8 cellular contexts compared by ENCODE assay signal in genomic region chr5:115170128-115170923, GRCh38. TPM values are rescaled to one million over a fixed set of nuclear protein-coding genes. Genes with fewer than 3 reads are reported as not detected.
DNase-seq lines count a peak whose midpoint lies in the region; ATAC-seq and TF ChIP-seq lines count a peak whose summit lies in the region.

No MANE protein-coding gene starts in this region.

- DNase-seq in DMS53 (lab: John Stamatoyannopoulos, UW) (peak; percentile 93), trophoblast cell (peak; percentile 44 to 54), GM20000 (ENCODE audit: low spot score) (no peak), dedifferentiated amniotic fluid mesenchymal stem cell (ENCODE audit: extremely low spot score) (no peak)
- peak; percentile 36 for DNase-seq in activated CD8-positive, alpha-beta T cell treated with anti-CD3 and anti-CD28 coated beads, Interleukin-2, amount 10 ng/mL, durations not matched to agents 7 days and 5 days

- TF ChIP-seq POLR2A in gastroesophageal sphincter (IDR thresholded peaks at IDR 0.05) = no peak

- H3K4me3 Mint-ChIP-seq in activated CD8-positive, alpha-beta T cell treated with anti-CD3 and anti-CD28 coated beads, Interleukin-2, amount 10 ng/mL, durations not matched to agents 7 days and 5 days = peak overlapping the region; percentile 79

- H3K23ac ChIP-seq in trophoblast cell (ENCODE audit: low read length) = no peak overlapping the region

- ATAC-seq in GM19468 (IDR thresholded peaks at IDR 0.05; ENCODE audit: extremely low read depth, unreplicated experiment) (peak; percentile 28), HG03460 (IDR thresholded peaks at IDR 0.05; ENCODE audit: unreplicated experiment) (peak; percentile 36), gastroesophageal sphincter (peak; percentile 73)
- peak; percentile 73 for ATAC-seq in activated CD8-positive, alpha-beta T cell treated with anti-CD3 and anti-CD28 coated beads, Interleukin-2, amount 10 ng/mL, durations not matched to agents 7 days and 5 days

- H3K27me3 ChIP-seq in gastroesophageal sphincter (peaks cover 48% of the 10 kb centered on the region), trophoblast cell (ENCODE audit: insufficient read depth, low read length) (peaks cover 18% of the 10 kb centered on the region)

- no peak overlapping the region for H4K91ac ChIP-seq in trophoblast cell (ENCODE audit: low read depth, low read length)

- H2AFZ ChIP-seq in trophoblast cell (ENCODE audit: insufficient read depth, low read length, poor library complexity) = peak overlapping the region; percentile 37

- H3K36me3 ChIP-seq in gastroesophageal sphincter (no peaks in the 10 kb centered on the region), trophoblast cell (ENCODE audit: control insufficient read depth in 1 of 2, insufficient read depth in 2 of 2, low read length in 2 of 2) (no peaks in the 10 kb centered on the region)

- POLR2A ChIA-PET in activated CD8-positive, alpha-beta T cell treated with anti-CD3 and anti-CD28 coated beads, Interleukin-2, amount 10 ng/mL, durations not matched to agents 7 days and 5 days (lab: Charles Lee) = no interaction called here

- no peaks in the 10 kb centered on the region for H3K9me3 Mint-ChIP-seq in activated CD8-positive, alpha-beta T cell treated with anti-CD3 and anti-CD28 coated beads, Interleukin-2, amount 10 ng/mL, durations not matched to agents 7 days and 5 days (ENCODE audit: insufficient read depth)

- no peaks in the 10 kb centered on the region for H3K9me3 ChIP-seq in gastroesophageal sphincter
- peaks cover 16% of the 10 kb centered on the region for H3K9me3 ChIP-seq in trophoblast cell (ENCODE audit: insufficient read depth, low read depth, low read length)

- peaks cover 2% of the 10 kb centered on the region for H3K36me3 Mint-ChIP-seq in activated CD8-positive, alpha-beta T cell treated with anti-CD3 and anti-CD28 coated beads, Interleukin-2, amount 10 ng/mL, durations not matched to agents 7 days and 5 days (ENCODE audit: low read depth)

- H3K27ac Mint-ChIP-seq in activated CD8-positive, alpha-beta T cell treated with anti-CD3 and anti-CD28 coated beads, Interleukin-2, amount 10 ng/mL, durations not matched to agents 7 days and 5 days = no peak overlapping the region

- WGBS in gastroesophageal sphincter (ENCODE audit: low coverage in 1 of 2), 2 donors = 0% methylated on average over 1 to 8 of the region's 70 CpGs
- WGBS in trophoblast cell (ENCODE audit: extremely low coverage, insufficient coverage, insufficient read length) = no CpG with 5 or more reads among the region's 70 CpGs

- H3K79me1 ChIP-seq in trophoblast cell (ENCODE audit: low read length) = no peaks in the 10 kb centered on the region

- H2BK5ac ChIP-seq in trophoblast cell (ENCODE audit: low read depth, low read length, poor library complexity) = no peak overlapping the region

- no peaks in the 10 kb centered on the region for H3K79me2 ChIP-seq in trophoblast cell (ENCODE audit: control insufficient read depth, insufficient read depth, low read length, poor library complexity)

- peak overlapping the region; percentile 98 for H3K4me2 ChIP-seq in trophoblast cell (ENCODE audit: low read length)

- no peak overlapping the region for H4K12ac ChIP-seq in trophoblast cell (ENCODE audit: low read depth, low read length)

- H2BK12ac ChIP-seq in trophoblast cell (ENCODE audit: low read length) = no peak overlapping the region

- TF ChIP-seq CTCF in gastroesophageal sphincter (IDR thresholded peaks at IDR 0.05) (no peak), GM20000 (IDR thresholded peaks at IDR 0.05; ENCODE audit: extremely low read depth, missing control alignments) (no peak)

- no peak overlapping the region for H2BK120ac ChIP-seq in trophoblast cell (ENCODE audit: insufficient read depth, low read length, poor library complexity)

- H3K4me3 ChIP-seq in gastroesophageal sphincter = peak overlapping the region; percentile 59 to 89
- H3K4me3 ChIP-seq in trophoblast cell (ENCODE audit: low read depth, low read length) = peak overlapping the region; percentile 81

- no peak overlapping the region for H4K8ac ChIP-seq in trophoblast cell (ENCODE audit: low read depth, low read length)

- no peak overlapping the region for H3K9ac ChIP-seq in trophoblast cell (ENCODE audit: low read length)

- CTCF ChIA-PET in activated CD8-positive, alpha-beta T cell treated with anti-CD3 and anti-CD28 coated beads, Interleukin-2, amount 10 ng/mL, durations not matched to agents 7 days and 5 days (lab: Charles Lee) = no interaction called here

- H3K4me1 Mint-ChIP-seq in activated CD8-positive, alpha-beta T cell treated with anti-CD3 and anti-CD28 coated beads, Interleukin-2, amount 10 ng/mL, durations not matched to agents 7 days and 5 days (ENCODE audit: low read depth) = peaks cover 12% of the 10 kb centered on the region

- H3K27me3 Mint-ChIP-seq in activated CD8-positive, alpha-beta T cell treated with anti-CD3 and anti-CD28 coated beads, Interleukin-2, amount 10 ng/mL, durations not matched to agents 7 days and 5 days (ENCODE audit: low read depth) = peaks cover 59% of the 10 kb centered on the region

- H3K4ac ChIP-seq in trophoblast cell (ENCODE audit: low read depth, low read length) = no peak overlapping the region

- no peak overlapping the region for H3K18ac ChIP-seq in trophoblast cell (ENCODE audit: low read length)

- no peak overlapping the region for H3K14ac ChIP-seq in trophoblast cell (ENCODE audit: low read length)

- H3K4me1 ChIP-seq in gastroesophageal sphincter (peaks cover 0 to 26% (median 5%) of the 10 kb centered on the region in 3 donors), trophoblast cell (ENCODE audit: control insufficient read depth in 1 of 2, insufficient read depth in 2 of 2, low read length in 2 of 2) (peaks cover 12 to 13% of the 10 kb centered on the region in 2 experiments)

- no peak for TF ChIP-seq EP300 in gastroesophageal sphincter (IDR thresholded peaks at IDR 0.05)

- H2AK5ac ChIP-seq in trophoblast cell (ENCODE audit: low read length) = no peak overlapping the region

- H3K27ac ChIP-seq in gastroesophageal sphincter = peak overlapping the region in 3 of 4 donors; percentile 65 to 77 (median 72)
- H3K27ac ChIP-seq in trophoblast cell (ENCODE audit: low read depth, low read length) = no peak overlapping the region

RNA-seq across cellular contexts. Expression of gene TRIM36, which starts 0.6 kb away (rescaled TPM):
- under 1 TPM; 0.13 to 0.24 TPM for total RNA-seq in activated CD8-positive, alpha-beta T cell treated with anti-CD3 and anti-CD28 coated beads, Interleukin-2, amount 10 ng/mL, durations not matched to agents 7 days and 5 days
- 1 to 10 TPM in 3 of 4 donors, under 1 TPM in 1; 0.81 to 9.7 (median 2.7) TPM for total RNA-seq in gastroesophageal sphincter
- 0.31 TPM in 2 replicates for polyA plus RNA-seq in trophoblast cell (2013)

Comparison
In these comparisons a context has a peak if more than half of its experiments do, and no peak if none do; other contexts are left out.
1. DNase-seq: peak in DMS53 (single experiment), activated CD8-positive, alpha-beta T cell treated with anti-CD3 and anti-CD28 coated beads, Interleukin-2, amount 10 ng/mL, durations not matched to agents 7 days and 5 days (single experiment) and trophoblast cell (2 of 2); none in GM20000 (single experiment) and dedifferentiated amniotic fluid mesenchymal stem cell (single experiment).
2. Peak in every context shown above with its lines, with median percentiles within 50 percentile points of each other: ATAC-seq.